Comparison of ENCODE assay signal across 1 cellular context in the genomic region with DNA sequence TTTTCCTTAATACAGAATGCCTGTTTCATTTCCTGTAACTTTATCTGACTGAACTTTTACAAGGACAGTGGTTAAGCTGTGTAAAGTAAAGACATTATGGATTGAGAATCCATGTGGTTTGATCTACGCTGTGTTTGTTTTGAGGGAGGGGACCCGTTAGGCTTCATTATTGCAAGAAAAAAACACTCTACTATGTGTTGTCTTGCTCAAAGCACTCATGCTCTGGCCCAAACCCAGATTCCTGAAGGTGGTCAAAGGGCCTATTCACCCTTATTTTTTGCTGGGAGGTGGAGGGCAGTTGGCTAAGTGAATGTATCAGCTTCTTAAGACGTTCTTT.
TF ChIP-seq lines count a peak whose summit lies in the region.

No MANE protein-coding gene starts in this region.

TF ChIP-seq in HepG2, 621 proteins besides CTCF, POLR2A, EP300 and RAD21:
- TF ChIP-seq GFI1 (CRISPR knock-in tag; IDR thresholded peaks at IDR 0.05; ENCODE audit: borderline replicate concordance) (0 out of 2 replicates have a peak, but pooled peaks have one; percentile 13), ATF7 (IDR thresholded peaks at IDR 0.05) (no peak), ATF7 (CRISPR knock-in tag; IDR thresholded peaks at IDR 0.05) (no peak), RELA (CRISPR knock-in tag; IDR thresholded peaks at IDR 0.05) (no peak)
- TF ChIP-seq, protein P1, sequence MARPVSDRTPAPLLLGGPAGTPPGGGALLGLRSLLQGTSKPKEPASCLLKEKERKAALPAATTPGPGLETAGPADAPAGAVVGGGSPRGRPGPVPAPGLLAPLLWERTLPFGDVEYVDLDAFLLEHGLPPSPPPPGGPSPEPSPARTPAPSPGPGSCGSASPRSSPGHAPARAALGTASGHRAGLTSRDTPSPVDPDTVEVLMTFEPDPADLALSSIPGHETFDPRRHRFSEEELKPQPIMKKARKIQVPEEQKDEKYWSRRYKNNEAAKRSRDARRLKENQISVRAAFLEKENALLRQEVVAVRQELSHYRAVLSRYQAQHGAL (CRISPR knock-in tag; IDR thresholded peaks at IDR 0.05; ENCODE audit: not compliant biosample characterization), result no peak
- TF ChIP-seq, protein P2, sequence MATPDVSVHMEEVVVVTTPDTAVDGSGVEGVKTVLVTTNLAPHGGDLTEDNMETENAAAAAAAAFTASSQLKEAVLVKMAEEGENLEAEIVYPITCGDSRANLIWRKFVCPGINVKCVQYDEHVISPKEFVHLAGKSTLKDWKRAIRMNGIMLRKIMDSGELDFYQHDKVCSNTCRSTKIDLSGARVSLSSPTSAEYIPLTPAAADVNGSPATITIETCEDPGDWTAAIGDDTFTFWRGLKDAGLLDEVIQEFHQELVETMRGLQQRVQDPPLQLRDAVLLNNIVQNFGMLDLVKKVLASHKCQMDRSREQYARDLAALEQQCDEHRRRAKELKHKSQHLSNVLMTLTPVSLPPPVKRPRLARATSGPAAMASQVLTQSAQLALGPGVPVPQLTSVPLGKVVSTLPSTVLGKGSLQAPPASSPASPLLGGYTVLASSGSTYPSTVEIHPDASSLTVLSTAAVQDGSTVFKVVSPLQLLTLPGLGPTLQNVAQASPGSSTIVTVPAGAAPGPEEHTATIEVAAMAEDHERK (CRISPR knock-in tag; IDR thresholded peaks at IDR 0.05; ENCODE audit: low read depth), result no peak
